9 cellular contexts compared by ENCODE assay signal in genomic region chr18:35478520-35479435, GRCh38. TPM values are rescaled to one million over a fixed set of nuclear protein-coding genes. Genes with fewer than 3 reads are reported as not detected.
DNase-seq lines count a peak whose midpoint lies in the region; ATAC-seq, FAIRE-seq and TF ChIP-seq lines count a peak whose summit lies in the region.
"Had no signal": no experiment of that assay in that cellular context is flagged by ENCODE, and none has a peak within 500 bp of the region (broad histone marks: within the 10 kb centered on the region; RNA-seq: fewer than 3 reads in every experiment).

No MANE protein-coding gene starts in this region.

- H3K4me1 Mint-ChIP-seq in astrocyte (ENCODE audit: low read depth, unreplicated experiment): peaks cover 18% of the 10 kb centered on the region

- H3K27me3 ChIP-seq in astrocyte (ENCODE audit: insufficient read depth, low read length) (no peaks in the 10 kb centered on the region), lung (ENCODE audit: control insufficient read depth, insufficient read depth) (no peaks in the 10 kb centered on the region), stomach (no peaks in the 10 kb centered on the region)

- intact Hi-C loops in stomach (cut with DNase I; ENCODE audit: low total_unique reads): no loop called here

- H3K9me3 ChIP-seq in astrocyte (ENCODE audit: insufficient read depth, low read depth, low read length) (no peaks in the 10 kb centered on the region), lung (ENCODE audit: control insufficient read depth in 2 of 2, insufficient read depth in 1 of 2, low read length in 1 of 2) (no peaks in the 10 kb centered on the region), stomach (no peaks in the 10 kb centered on the region)

- TF ChIP-seq EP300 in stomach (IDR thresholded peaks at IDR 0.05): no peak

- DNase-seq in GM03348 (ENCODE audit: low spot score): peak; percentile 84
- peak; percentile 55 for DNase-seq in HK-2 (ENCODE audit: unreplicated experiment)
- peak; percentile 79 for DNase-seq in astrocyte (ENCODE audit: low read depth)
- DNase-seq in lung (ENCODE audit: low spot score): no peak
- peak; percentile 68 for DNase-seq in stomach
- no peak for DNase-seq in OCI-M2 (lab: John Stamatoyannopoulos, UW; ENCODE audit: unreplicated experiment)
- no peak for DNase-seq in RPMI8226

- no peak for TF ChIP-seq POLR2A in stomach (IDR thresholded peaks at IDR 0.05)

- H3K4me1 ChIP-seq in astrocyte (ENCODE audit: insufficient read depth, low read length) (peaks cover 30% of the 10 kb centered on the region), lung (ENCODE audit: control insufficient read depth in 2 of 2, insufficient read depth in 2 of 2, low read length in 2 of 2) (peaks cover 0 to 10% of the 10 kb centered on the region in 2 donors), stomach (peaks cover 35 to 63% (median 50%) of the 10 kb centered on the region in 4 donors)

- ATAC-seq in lung (ENCODE audit: insufficient read depth, low FRiP score) (peak; percentile 71), HG02852 (IDR thresholded peaks at IDR 0.05; ENCODE audit: unreplicated experiment) (no peak)

- peak; percentile 86 for FAIRE-seq in astrocyte (lab: Jason Lieb, UNC)

- WGBS in lung, 2 donors: 66 to 71% methylated on average over 8 of the region's 8 CpGs
- 35 to 56% (median 43%) methylated on average over 8 of the region's 8 CpGs for WGBS in stomach, 5 donors

- H3K9ac ChIP-seq in astrocyte (ENCODE audit: low read length): peak overlapping the region; percentile 68

- H3K79me2 ChIP-seq in astrocyte (ENCODE audit: insufficient read depth, low read length): peaks cover 39% of the 10 kb centered on the region

- H3K4me3 Mint-ChIP-seq in astrocyte (ENCODE audit: unreplicated experiment): peak overlapping the region; percentile 17
- H3K4me3 Mint-ChIP-seq: memory B cell had no signal

- H3K4me2 ChIP-seq in astrocyte (ENCODE audit: low read length): peak overlapping the region; percentile 66

- TF ChIP-seq CTCF in astrocyte (IDR thresholded peaks at IDR 0.05; ENCODE audit: insufficient read depth, low read depth, low read length) (no peak), lung (IDR thresholded peaks at IDR 0.05; ENCODE audit: control extremely low read depth, extremely low read depth) (no peak), stomach (IDR thresholded peaks at IDR 0.05) (no peak)

- no peaks in the 10 kb centered on the region for H3K9me3 Mint-ChIP-seq in astrocyte (ENCODE audit: unreplicated experiment)
- H3K9me3 Mint-ChIP-seq: memory B cell had no signal

- no peak overlapping the region for H2AFZ ChIP-seq in astrocyte (ENCODE audit: low read depth, low read length)

- no peaks in the 10 kb centered on the region for H3K27me3 Mint-ChIP-seq in astrocyte (ENCODE audit: low read depth, unreplicated experiment)
- H3K27me3 Mint-ChIP-seq: memory B cell had no signal

- peak overlapping the region; percentile 32 for H3K4me3 ChIP-seq in astrocyte (ENCODE audit: insufficient read depth, low read depth, low read length)
- no peak overlapping the region for H3K4me3 ChIP-seq in lung
- H3K4me3 ChIP-seq in stomach: no peak overlapping the region

- no peaks in the 10 kb centered on the region for H3K36me3 ChIP-seq in astrocyte (ENCODE audit: insufficient read depth, low read length)
- peaks cover 0 to 3% of the 10 kb centered on the region in 2 donors for H3K36me3 ChIP-seq in lung (ENCODE audit: control insufficient read depth in 2 of 2, insufficient read depth in 2 of 2, low read length in 2 of 2)
- peaks cover 0 to 11% (median 2%) of the 10 kb centered on the region in 4 donors for H3K36me3 ChIP-seq in stomach

- H3K27ac ChIP-seq in astrocyte (ENCODE audit: low read depth, low read length) (peak overlapping the region; percentile 94), lung (ENCODE audit: low read depth in 1 of 2, low read length in 1 of 2) (no peak overlapping the region), stomach (peak overlapping the region; percentile 77 to 84 (median 83))

- H3K27ac Mint-ChIP-seq in astrocyte (ENCODE audit: unreplicated experiment): peak overlapping the region; percentile 86
- H3K27ac Mint-ChIP-seq: memory B cell had no signal

- peaks cover 5% of the 10 kb centered on the region for H3K36me3 Mint-ChIP-seq in astrocyte (ENCODE audit: low read depth, unreplicated experiment)

- no peaks in the 10 kb centered on the region for H4K20me1 ChIP-seq in astrocyte (ENCODE audit: insufficient read depth, low read length)

RNA-seq across cellular contexts. Expression of gene INO80C, which starts 19.0 kb away (rescaled TPM):
- total RNA-seq in astrocyte: 21.1 and 24.6 TPM in 2 replicates
- 10 to 100 TPM; 26.7 to 31.5 TPM for total RNA-seq in lung
- polyA plus RNA-seq in lung: 10 to 100 TPM; 31.5 to 35.6 TPM
- 10 to 100 TPM in 3 of 5 donors, 1 to 10 TPM in 1, not detected in 1; 8.7 to 54.3 (median 12.7) TPM for total RNA-seq in stomach
- polyA plus RNA-seq in stomach: 10 to 100 TPM; 29.6 to 66.7 (median 35.9) TPM

Comparison
In these comparisons a context has a peak if more than half of its experiments do, and no peak if none do; other contexts are left out.
1. DNase-seq: peak in GM03348 (single experiment), HK-2 (single experiment), astrocyte (single experiment) and stomach (single experiment); none in lung (single experiment), OCI-M2 (single experiment) and RPMI8226 (single experiment).
2. H3K27ac ChIP-seq: peak in astrocyte (single experiment) and stomach (5 of 5); none in lung (0 of 2).